In genomic region chr1:206570529-206570928, GRCh38 we compare ENCODE assay signal across 19 cellular contexts. TPM values are rescaled to one million over a fixed set of nuclear protein-coding genes. Genes with fewer than 3 reads are reported as not detected.
DNase-seq lines count a peak whose midpoint lies in the region; ATAC-seq, FAIRE-seq and TF ChIP-seq lines count a peak whose summit lies in the region.
"Had no signal": no experiment of that assay in that cellular context is flagged by ENCODE, and none has a peak within 500 bp of the region (broad histone marks: within the 10 kb centered on the region; RNA-seq: fewer than 3 reads in every experiment).

No MANE protein-coding gene starts in this region.

- H3K4me1 ChIP-seq in endothelial cell of umbilical vein (ENCODE audit: control insufficient read depth, extremely low read depth, insufficient read depth, low read length) (peaks cover 13% of the 10 kb centered on the region), aorta (ENCODE audit: control insufficient read depth in 1 of 2, insufficient read depth in 2 of 2, low read length in 2 of 2) (no peaks in the 10 kb centered on the region)

- H3K4me3 Mint-ChIP-seq in activated naive CD4-positive, alpha-beta T cell treated with anti-CD3 and anti-CD28 coated beads for 36 hours: peak overlapping the region; percentile 50
- peak overlapping the region; percentile 41 for H3K4me3 Mint-ChIP-seq in activated CD8-positive, alpha-beta T cell treated with anti-CD3 and anti-CD28 coated beads for 36 hours
- H3K4me3 Mint-ChIP-seq in stimulated activated effector memory CD8-positive, alpha-beta T cell treated with anti-CD3 and anti-CD28 coated beads, Interleukin-12 subunit alpha, Interleukin-12 subunit beta, amount 100 ng/mL, for 72 hours: peak overlapping the region; percentile 88

- peaks cover 97% of the 10 kb centered on the region for H3K4me1 Mint-ChIP-seq in activated naive CD4-positive, alpha-beta T cell treated with anti-CD3 and anti-CD28 coated beads for 36 hours (ENCODE audit: low read depth)
- H3K4me1 Mint-ChIP-seq in activated CD8-positive, alpha-beta T cell treated with anti-CD3 and anti-CD28 coated beads for 36 hours (ENCODE audit: low read depth): peaks cover 94% of the 10 kb centered on the region
- H3K4me1 Mint-ChIP-seq in stimulated activated effector memory CD8-positive, alpha-beta T cell treated with anti-CD3 and anti-CD28 coated beads, Interleukin-12 subunit alpha, Interleukin-12 subunit beta, amount 100 ng/mL, for 72 hours: peaks cover 98% of the 10 kb centered on the region

- H3K27ac ChIP-seq in endothelial cell of umbilical vein (ENCODE audit: insufficient read depth, low read depth, low read length) (no peak overlapping the region), aorta (ENCODE audit: low read depth in 1 of 2, low read length in 2 of 2) (no peak overlapping the region)
- H3K27ac ChIP-seq: Peyer's patch, skin epidermis, thoracic aorta had no signal

- no peak for TF ChIP-seq POLR2A in endothelial cell of umbilical vein (IDR thresholded peaks at IDR 0.05; ENCODE audit: low read depth, low read length)

- no peak for ATAC-seq in activated CD8-positive, alpha-beta T cell treated with anti-CD3 and anti-CD28 coated beads for 36 hours
- no peak for ATAC-seq in stimulated activated effector memory CD8-positive, alpha-beta T cell treated with anti-CD3 and anti-CD28 coated beads, Interleukin-12 subunit alpha, Interleukin-12 subunit beta, amount 100 ng/mL, for 72 hours
- no peak for ATAC-seq in aorta (ENCODE audit: low FRiP score)
- ATAC-seq in GM21576 (IDR thresholded peaks at IDR 0.05; ENCODE audit: unreplicated experiment): no peak
- ATAC-seq: left lobe of liver had no signal

- H3K27ac Mint-ChIP-seq in activated naive CD4-positive, alpha-beta T cell treated with anti-CD3 and anti-CD28 coated beads for 36 hours: peak overlapping the region; percentile 100
- peak overlapping the region; percentile 100 for H3K27ac Mint-ChIP-seq in activated CD8-positive, alpha-beta T cell treated with anti-CD3 and anti-CD28 coated beads for 36 hours
- peak overlapping the region; percentile 99 for H3K27ac Mint-ChIP-seq in stimulated activated effector memory CD8-positive, alpha-beta T cell treated with anti-CD3 and anti-CD28 coated beads, Interleukin-12 subunit alpha, Interleukin-12 subunit beta, amount 100 ng/mL, for 72 hours

- H3K27me3 ChIP-seq in endothelial cell of umbilical vein (ENCODE audit: control insufficient read depth in 2 of 2, insufficient read depth in 2 of 2, low read length in 2 of 2): peaks cover 0 to 3% of the 10 kb centered on the region in 2 experiments
- no peaks in the 10 kb centered on the region for H3K27me3 ChIP-seq in aorta (ENCODE audit: control insufficient read depth in 1 of 2, insufficient read depth in 2 of 2, low read length in 1 of 2)
- H3K27me3 ChIP-seq: Peyer's patch had no signal

- no peak for DNase-seq in activated naive CD4-positive, alpha-beta T cell treated with anti-CD3 and anti-CD28 coated beads for 36 hours
- no peak for DNase-seq in activated naive CD4-positive, alpha-beta T cell treated with Interleukin-2 at 50 U/mL for 16 hours
- DNase-seq in activated CD8-positive, alpha-beta T cell treated with anti-CD3 and anti-CD28 coated beads for 36 hours: no peak
- DNase-seq in endothelial cell of umbilical vein (ENCODE audit: low read depth, low spot score) (peak; percentile 56), aorta (no peak), SHP77 (lab: John Stamatoyannopoulos, UW) (no peak)
- DNase-seq in stimulated activated effector memory CD8-positive, alpha-beta T cell treated with anti-CD3 and anti-CD28 coated beads, Interleukin-12 subunit alpha, Interleukin-12 subunit beta, amount 100 ng/mL, for 72 hours (ENCODE audit: low spot score in 2 of 2): no peak
- DNase-seq: amygdala; cerebellar nuclear complex; Kasumi-1; NCI-H1417 treated with DMSO at 0.1 percent for 48 hours; NCI-H2171 treated with DMSO at 0.1 percent for 48 hours; NCI-H774; Peyer's patch; stimulated activated CD4-positive, alpha-beta T cell treated with anti-CD3 and anti-CD28 coated beads, Interleukin-4, amount 100 ng/mL, for 24 hours had no signal

- no peaks in the 10 kb centered on the region for H4K20me1 ChIP-seq in endothelial cell of umbilical vein (replicated peaks; ENCODE audit: control insufficient read depth, extremely low read depth, insufficient read depth, low read length)

- H3K4me2 ChIP-seq in endothelial cell of umbilical vein (ENCODE audit: insufficient read depth, low read length): no peak overlapping the region

- H3K9me3 Mint-ChIP-seq in activated naive CD4-positive, alpha-beta T cell treated with anti-CD3 and anti-CD28 coated beads for 36 hours: no peaks in the 10 kb centered on the region
- no peaks in the 10 kb centered on the region for H3K9me3 Mint-ChIP-seq in activated CD8-positive, alpha-beta T cell treated with anti-CD3 and anti-CD28 coated beads for 36 hours
- H3K9me3 Mint-ChIP-seq in stimulated activated effector memory CD8-positive, alpha-beta T cell treated with anti-CD3 and anti-CD28 coated beads, Interleukin-12 subunit alpha, Interleukin-12 subunit beta, amount 100 ng/mL, for 72 hours: no peaks in the 10 kb centered on the region

- dilution Hi-C loops in endothelial cell of umbilical vein (cut with MboI; ENCODE audit: extremely low pct_ligation_motif_present, low sequenced_read_pairs): no loop called here

- H3K27me3 Mint-ChIP-seq in activated naive CD4-positive, alpha-beta T cell treated with anti-CD3 and anti-CD28 coated beads for 36 hours (ENCODE audit: low read depth): no peaks in the 10 kb centered on the region
- no peaks in the 10 kb centered on the region for H3K27me3 Mint-ChIP-seq in activated CD8-positive, alpha-beta T cell treated with anti-CD3 and anti-CD28 coated beads for 36 hours

- BruUV-seq in endothelial cell of umbilical vein (replicated peaks; lab: Mats Ljungman, UMichigan): no TSS peak

- 92 to 94% methylated on average over 3 of the region's 3 CpGs for WGBS in aorta, 2 donors

- no peaks in the 10 kb centered on the region for H3K9me1 ChIP-seq in endothelial cell of umbilical vein (replicated peaks; ENCODE audit: control insufficient read depth, extremely low read depth, insufficient read depth, low read length)

- H3K36me3 ChIP-seq in endothelial cell of umbilical vein (ENCODE audit: control insufficient read depth in 2 of 2, extremely low read depth in 1 of 2, insufficient read depth in 2 of 2, low read length in 2 of 2): no peaks in the 10 kb centered on the region
- no peaks in the 10 kb centered on the region for H3K36me3 ChIP-seq in aorta (ENCODE audit: control insufficient read depth in 1 of 2, insufficient read depth in 2 of 2, low read length in 1 of 2)
- H3K36me3 ChIP-seq: Peyer's patch, thoracic aorta had no signal

- intact Hi-C loops in activated naive CD4-positive, alpha-beta T cell treated with anti-CD3 and anti-CD28 coated beads for 36 hours (cut with micrococcal nuclease): loop anchor here (1.0 to 10.0 kb wide), 2 partner anchors 8 to 1184 kb away; partner anchors contain the start of gene CD46
- intact Hi-C loops in activated CD8-positive, alpha-beta T cell treated with anti-CD3 and anti-CD28 coated beads for 36 hours (cut with micrococcal nuclease): no loop called here
- intact Hi-C loops in endothelial cell of umbilical vein (cut with micrococcal nuclease): no loop called here
- intact Hi-C loops in aorta (cut with DNase I): no loop called here

- peak; percentile 87 for FAIRE-seq in endothelial cell of umbilical vein (lab: Jason Lieb, UNC)

- no peak for TF ChIP-seq CTCF in activated CD8-positive, alpha-beta T cell treated with anti-CD3 and anti-CD28 coated beads for 36 hours (IDR thresholded peaks at IDR 0.05)
- no peak for TF ChIP-seq CTCF in endothelial cell of umbilical vein (IDR thresholded peaks at IDR 0.05; ENCODE audit: extremely low read depth in 1 of 2, insufficient read depth in 1 of 2, low read depth in 1 of 2, low read length in 2 of 2)

- H2AFZ ChIP-seq in endothelial cell of umbilical vein (ENCODE audit: low read depth, low read length): no peak overlapping the region

- POLR2A ChIA-PET in activated CD8-positive, alpha-beta T cell treated with anti-CD3 and anti-CD28 coated beads for 36 hours (lab: Charles Lee): interaction anchor here (0.6 to 30.6 kb wide), 4 partner anchors 4 to 45 kb away, joined by 4 to 1021 read pairs (median 513); no protein-coding TSS in a partner anchor
- POLR2A ChIA-PET in endothelial cell of umbilical vein (lab: Charles Lee): no interaction called here

- CTCF ChIA-PET in activated naive CD4-positive, alpha-beta T cell treated with anti-CD3 and anti-CD28 coated beads for 36 hours (lab: Charles Lee): interaction anchor here (3.2 to 21.2 kb wide), 2 partner anchors 11 to 26 kb away, joined by 10 to 511 read pairs; no protein-coding TSS in a partner anchor
- CTCF ChIA-PET in activated CD8-positive, alpha-beta T cell treated with anti-CD3 and anti-CD28 coated beads for 36 hours (lab: Charles Lee): interaction anchor here (24.5 kb wide), 1 partner anchor 10 kb away, joined by 583 read pairs; no protein-coding TSS in a partner anchor
- CTCF ChIA-PET in endothelial cell of umbilical vein (lab: Charles Lee): interaction anchor here (0.9 to 4.6 kb wide), 4 partner anchors 13 to 80 kb away, joined by 4 to 24 read pairs (median 4); partner anchors contain the start of gene EIF2D

- no peak overlapping the region for H3K9ac ChIP-seq in endothelial cell of umbilical vein (replicated peaks; ENCODE audit: extremely low read depth, insufficient read depth, low read length)

- H3K4me3 ChIP-seq in endothelial cell of umbilical vein (replicated peaks in 1 of 3; ENCODE audit: insufficient read depth in 1 of 3, low read depth in 1 of 3, low read length in 3 of 3) (no peak overlapping the region), aorta (ENCODE audit: low read length in 2 of 2) (no peak overlapping the region)
- H3K4me3 ChIP-seq: Peyer's patch, skin epidermis, thoracic aorta had no signal

- H3K36me3 Mint-ChIP-seq in activated naive CD4-positive, alpha-beta T cell treated with anti-CD3 and anti-CD28 coated beads for 36 hours (ENCODE audit: low read depth): peaks cover 86% of the 10 kb centered on the region
- H3K36me3 Mint-ChIP-seq in activated CD8-positive, alpha-beta T cell treated with anti-CD3 and anti-CD28 coated beads for 36 hours (ENCODE audit: low read depth): peaks cover 91% of the 10 kb centered on the region
- H3K36me3 Mint-ChIP-seq in stimulated activated effector memory CD8-positive, alpha-beta T cell treated with anti-CD3 and anti-CD28 coated beads, Interleukin-12 subunit alpha, Interleukin-12 subunit beta, amount 100 ng/mL, for 72 hours: peaks cover 98% of the 10 kb centered on the region

- H3K79me2 ChIP-seq in endothelial cell of umbilical vein (ENCODE audit: control insufficient read depth, insufficient read depth, low read length): no peaks in the 10 kb centered on the region

- H3K9me3 ChIP-seq in endothelial cell of umbilical vein (replicated peaks; ENCODE audit: control insufficient read depth, insufficient read depth, low read length) (no peaks in the 10 kb centered on the region), aorta (ENCODE audit: control insufficient read depth, low read length) (no peaks in the 10 kb centered on the region)
- H3K9me3 ChIP-seq: Peyer's patch, thoracic aorta had no signal

RNA-seq across cellular contexts. Expression of gene EIF2D, which starts 41.7 kb away (rescaled TPM):
- 100 to 1,000 TPM; 116 to 122 TPM for total RNA-seq in activated naive CD4-positive, alpha-beta T cell treated with anti-CD3 and anti-CD28 coated beads for 36 hours
- total RNA-seq in activated CD8-positive, alpha-beta T cell treated with anti-CD3 and anti-CD28 coated beads for 36 hours: 100 to 1,000 TPM; 100 to 102 TPM
- total RNA-seq in endothelial cell of umbilical vein (47.6 and 48.0 TPM in 2 replicates), aorta (10 to 100 TPM; 29.6 to 46.5 TPM)
- polyA plus RNA-seq in endothelial cell of umbilical vein (48.1 and 54.1 TPM in 2 replicates), aorta (10 to 100 TPM; 26.2 to 48.3 TPM)
- polyA plus RNA-seq in endothelial cell of umbilical vein (2011; cell fraction: cytosol; rRNA removed): 77.9 and 80.3 TPM in 2 replicates
- 87.2 and 92.0 TPM in 2 replicates for polyA plus RNA-seq in endothelial cell of umbilical vein (2011; cell fraction: nucleus; rRNA removed)
- 39.3 and 39.5 TPM in 2 replicates for polyA plus RNA-seq in endothelial cell of umbilical vein (2012)
- polyA minus RNA-seq in endothelial cell of umbilical vein: 44.8 and 59.8 TPM in 2 replicates
- polyA minus RNA-seq in endothelial cell of umbilical vein (2011; cell fraction: cytosol; rRNA and poly(A)+ RNA removed): 32.8 TPM
- polyA minus RNA-seq in endothelial cell of umbilical vein (2011; cell fraction: nucleus; rRNA and poly(A)+ RNA removed): 24.3 and 31.4 TPM in 2 replicates
